ENCODE assay signal across 13 cellular contexts in genomic region chr22:27086080-27086479, GRCh38.
DNase-seq lines count a peak whose midpoint lies in the region; ATAC-seq and TF ChIP-seq lines count a peak whose summit lies in the region.
"Had no signal": no experiment of that assay in that cellular context is flagged by ENCODE, and none has a peak within 500 bp of the region (broad histone marks: within the 10 kb centered on the region; RNA-seq: fewer than 3 reads in every experiment).

No MANE protein-coding gene starts in this region.

- no peaks in the 10 kb centered on the region for H3F3A ChIP-seq in neural progenitor cell (ENCODE audit: low read depth)

- no peaks in the 10 kb centered on the region for H3K36me3 ChIP-seq in neural progenitor cell
- H3K36me3 ChIP-seq: BE2C, HAP-1 had no signal

- no peaks in the 10 kb centered on the region for H3K27me3 ChIP-seq in neural progenitor cell
- H3K27me3 ChIP-seq: BE2C had no signal

- H4K20me1 ChIP-seq in neural progenitor cell (ENCODE audit: low read depth), result no peaks in the 10 kb centered on the region

- no peaks in the 10 kb centered on the region for H3K9me3 ChIP-seq in neural progenitor cell (ENCODE audit: low read depth)
- H3K9me3 ChIP-seq: BE2C, HAP-1 had no signal

- no peak overlapping the region for H3K4me3 Mint-ChIP-seq in nephron
- H3K4me3 Mint-ChIP-seq in neural progenitor cell, result no peak overlapping the region
- H3K4me3 Mint-ChIP-seq in type B pancreatic cell, result no peak overlapping the region
- H3K4me3 Mint-ChIP-seq: CD4-positive, CD25-positive, alpha-beta regulatory T cell; CD8-positive, alpha-beta memory T cell had no signal

- H3K27me3 Mint-ChIP-seq in nephron (ENCODE audit: low read depth) (peaks cover 41% of the 10 kb centered on the region), neural progenitor cell (ENCODE audit: insufficient read depth, low read depth) (peaks cover 8% of the 10 kb centered on the region), type B pancreatic cell (peaks cover 42% of the 10 kb centered on the region)
- H3K27me3 Mint-ChIP-seq: CD4-positive, CD25-positive, alpha-beta regulatory T cell had no signal

- peaks cover 8% of the 10 kb centered on the region for H3K4me1 ChIP-seq in neural progenitor cell
- H3K4me1 ChIP-seq: BE2C, HAP-1 had no signal

- H3K36me3 Mint-ChIP-seq in nephron (ENCODE audit: low read depth), result no peaks in the 10 kb centered on the region
- no peaks in the 10 kb centered on the region for H3K36me3 Mint-ChIP-seq in neural progenitor cell
- no peaks in the 10 kb centered on the region for H3K36me3 Mint-ChIP-seq in type B pancreatic cell
- H3K36me3 Mint-ChIP-seq: CD4-positive, CD25-positive, alpha-beta regulatory T cell had no signal

- intact Hi-C loops in left colon (cut with DNase I, micrococcal nuclease), result no loop called here

- no peak overlapping the region for H3K9ac ChIP-seq in neural progenitor cell

- no peak overlapping the region for H3K4me3 ChIP-seq in neural progenitor cell
- H3K4me3 ChIP-seq: HAP-1 had no signal

- H2AFZ ChIP-seq in neural progenitor cell (replicated peaks), result no peak overlapping the region

- TF ChIP-seq CTCF in nephron (IDR thresholded peaks at IDR 0.05; ENCODE audit: unreplicated experiment in 3 of 3) (no peak), neural progenitor cell (IDR thresholded peaks at IDR 0.05) (no peak), type B pancreatic cell (conservative IDR thresholded peaks at IDR 0.05) (no peak)

- peaks cover 7% of the 10 kb centered on the region for H3K9me3 Mint-ChIP-seq in nephron
- peaks cover 3% of the 10 kb centered on the region for H3K9me3 Mint-ChIP-seq in neural progenitor cell
- no peaks in the 10 kb centered on the region for H3K9me3 Mint-ChIP-seq in type B pancreatic cell

- no peak for ATAC-seq in left colon

- H3K79me2 ChIP-seq in neural progenitor cell (ENCODE audit: low read depth), result no peaks in the 10 kb centered on the region

- H3K27ac ChIP-seq in caudate nucleus (ENCODE audit: low read depth, low read length) (peak overlapping the region; percentile 33), neural progenitor cell (no peak overlapping the region)

- H3K27ac Mint-ChIP-seq in nephron (peak overlapping the region in 2 of 3 experiments; percentile 28 to 40), neural progenitor cell (no peak overlapping the region), type B pancreatic cell (no peak overlapping the region)
- H3K27ac Mint-ChIP-seq: CD4-positive, CD25-positive, alpha-beta regulatory T cell; CD8-positive, alpha-beta memory T cell had no signal

- peaks cover 19% of the 10 kb centered on the region for H3K4me1 Mint-ChIP-seq in nephron
- H3K4me1 Mint-ChIP-seq in neural progenitor cell, result peaks cover 26% of the 10 kb centered on the region
- peaks cover 7% of the 10 kb centered on the region for H3K4me1 Mint-ChIP-seq in type B pancreatic cell (ENCODE audit: unreplicated experiment)
- H3K4me1 Mint-ChIP-seq: CD4-positive, CD25-positive, alpha-beta regulatory T cell; CD8-positive, alpha-beta memory T cell had no signal

- DNase-seq in caudate nucleus (lab: John Stamatoyannopoulos, UW) (peak in 25 of 61 donors; percentile 3 to 80 (median 36)), superior temporal gyrus (ENCODE audit: extremely low spot score) (peak; percentile 13), neural progenitor cell (ENCODE audit: low spot score) (no peak), type B pancreatic cell (ENCODE audit: extremely low spot score, unreplicated experiment) (no peak), left colon (no peak)
- DNase-seq: ACHN; BE2C; C1 segment of cervical spinal cord; CD4-positive, CD25-positive, alpha-beta regulatory T cell; CD8-positive, alpha-beta memory T cell; DMS 273 treated with DMSO at 0.1 percent for 48 hours had no signal

- no peak overlapping the region for H3K4me2 ChIP-seq in neural progenitor cell

Comparison
In these comparisons a context has a peak if more than half of its experiments do, and no peak if none do; other contexts are left out.
1. H3K27ac Mint-ChIP-seq: peak in nephron (2 of 3); none in neural progenitor cell (single experiment) and type B pancreatic cell (single experiment).